16 cellular contexts compared by ENCODE assay signal in genomic region chr3:65665922-65666321, GRCh38.
DNase-seq lines count a peak whose midpoint lies in the region; ATAC-seq, FAIRE-seq and TF ChIP-seq lines count a peak whose summit lies in the region.
"Had no signal": no experiment of that assay in that cellular context is flagged by ENCODE, and none has a peak within 500 bp of the region (broad histone marks: within the 10 kb centered on the region; RNA-seq: fewer than 3 reads in every experiment).

No MANE protein-coding gene starts in this region.

- no peaks in the 10 kb centered on the region for H3K27me3 Mint-ChIP-seq in activated naive CD4-positive, alpha-beta T cell treated with anti-CD3 and anti-CD28 coated beads for 36 hours (ENCODE audit: low read depth)
- H3K27me3 Mint-ChIP-seq: IgD-negative memory B cell had no signal

- DNase-seq in IMR-90: no peak
- DNase-seq in astrocyte of the spinal cord (ENCODE audit: low read depth, low spot score): peak; percentile 36
- no peak for DNase-seq in keratinocyte (ENCODE audit: low read depth, low spot score)
- no peak for DNase-seq in activated naive CD4-positive, alpha-beta T cell treated with anti-CD3 and anti-CD28 coated beads for 36 hours
- DNase-seq in NCI-H1417 (lab: John Stamatoyannopoulos, UW): no peak
- DNase-seq in DMS53 (lab: John Stamatoyannopoulos, UW): no peak
- DNase-seq in iPS-NIHi11 (ENCODE audit: low spot score): no peak
- DNase-seq: CD8-positive, alpha-beta T cell; COR-L47; DMS153; DND-41; GF-D8 had no signal

- H3K9me3 ChIP-seq in IMR-90 (ENCODE audit: control insufficient read depth, insufficient read depth, low read length) (no peaks in the 10 kb centered on the region), keratinocyte (ENCODE audit: control insufficient read depth, low read depth, low read length) (no peaks in the 10 kb centered on the region)
- H3K9me3 ChIP-seq: A549 had no signal

- H3K9me3 Mint-ChIP-seq in activated naive CD4-positive, alpha-beta T cell treated with anti-CD3 and anti-CD28 coated beads for 36 hours: no peaks in the 10 kb centered on the region

- no peaks in the 10 kb centered on the region for H3K27me3 ChIP-seq in IMR-90 (ENCODE audit: control insufficient read depth, insufficient read depth, low read length)
- H3K27me3 ChIP-seq in keratinocyte (ENCODE audit: control insufficient read depth, extremely low read depth, insufficient read depth, low read length): no peaks in the 10 kb centered on the region

- H3K9ac ChIP-seq in IMR-90 (ENCODE audit: low read depth, low read length) (no peak overlapping the region), keratinocyte (ENCODE audit: control insufficient read depth, extremely low read depth, insufficient read depth, low read length) (no peak overlapping the region)

- no TSS peak for BruUV-seq in IMR-90 (replicated peaks; lab: Mats Ljungman, UMichigan)

- no peak overlapping the region for H3K27ac Mint-ChIP-seq in activated naive CD4-positive, alpha-beta T cell treated with anti-CD3 and anti-CD28 coated beads for 36 hours
- H3K27ac Mint-ChIP-seq: CD14-positive monocyte; CD8-positive, alpha-beta T cell; IgD-negative memory B cell had no signal

- H2BK15ac ChIP-seq in IMR-90 (ENCODE audit: low read depth, low read length): no peak overlapping the region

- no peak overlapping the region for H2AK5ac ChIP-seq in IMR-90 (ENCODE audit: low read depth, low read length)

- H3K4me1 Mint-ChIP-seq in activated naive CD4-positive, alpha-beta T cell treated with anti-CD3 and anti-CD28 coated beads for 36 hours (ENCODE audit: low read depth): no peaks in the 10 kb centered on the region
- H3K4me1 Mint-ChIP-seq: CD14-positive monocyte, IgD-negative memory B cell had no signal

- H2AFZ ChIP-seq in IMR-90 (replicated peaks; ENCODE audit: low read length, poor library complexity) (no peak overlapping the region), keratinocyte (ENCODE audit: control insufficient read depth, low read length) (no peak overlapping the region)

- TF ChIP-seq POLR2A in IMR-90 (IDR thresholded peaks at IDR 0.05; ENCODE audit: low read depth, low read length): no peak

- H3K79me2 ChIP-seq in keratinocyte (ENCODE audit: control insufficient read depth, insufficient read depth, low read length): no peaks in the 10 kb centered on the region

- H3K4me3 ChIP-seq in IMR-90 (ENCODE audit: insufficient read depth, low read depth, low read length) (no peak overlapping the region), astrocyte of the spinal cord (ENCODE audit: low read depth, low read length) (no peak overlapping the region), keratinocyte (ENCODE audit: control insufficient read depth in 2 of 3, extremely low read depth in 1 of 3, insufficient read depth in 2 of 3, low read depth in 1 of 3, low read length in 3 of 3) (no peak overlapping the region)
- H3K4me3 ChIP-seq: A549 had no signal

- TF ChIP-seq CTCF in IMR-90 (conservative IDR thresholded peaks at IDR 0.05; ENCODE audit: low read depth, low read length) (no peak), astrocyte of the spinal cord (IDR thresholded peaks at IDR 0.05; ENCODE audit: low read depth, low read length) (no peak), keratinocyte (optimal IDR thresholded peaks at IDR 0.05 in 1 of 3, IDR thresholded peaks at IDR 0.05 in 1 of 3, conservative IDR thresholded peaks at IDR 0.05 in 1 of 3; ENCODE audit: extremely low read depth in 1 of 3, insufficient read depth in 2 of 3, low read length in 3 of 3) (no peak)

- TF ChIP-seq RAD21 in IMR-90 (IDR thresholded peaks at IDR 0.05; ENCODE audit: low read length): no peak

- no peak overlapping the region for H2BK5ac ChIP-seq in IMR-90 (ENCODE audit: low read depth, low read length, poor library complexity, severe bottlenecking)

- H3K9me1 ChIP-seq in IMR-90 (ENCODE audit: insufficient read depth, low read length) (no peaks in the 10 kb centered on the region; the same call in 1 of the 2 replicates), keratinocyte (ENCODE audit: control insufficient read depth, extremely low read depth, insufficient read depth, low read length) (no peaks in the 10 kb centered on the region)

- dilution Hi-C loops in IMR-90 (cut with HindIII; ENCODE audit: low sequenced_read_pairs, unreplicated experiment) (no loop called here), keratinocyte (cut with MboI; ENCODE audit: extremely low pct_ligation_motif_present, low sequenced_read_pairs) (no loop called here)

- ATAC-seq in IMR-90 (ENCODE audit: low read depth): no peak
- ATAC-seq: A549; CD8-positive, alpha-beta T cell; HCT116 had no signal

- no peak overlapping the region for H3K56ac ChIP-seq in IMR-90 (ENCODE audit: extremely low read depth, insufficient read depth, low read length)

- H3K14ac ChIP-seq in IMR-90 (replicated peaks; ENCODE audit: low read depth, low read length): 0 out of 2 replicates have a peak overlapping the region, but pooled peaks have one; percentile 28

- in situ Hi-C loops in IMR-90 (cut with MboI; ENCODE audit: low sequenced_read_pairs) (no loop called here), astrocyte of the spinal cord (cut with HindIII; ENCODE audit: low sequenced_read_pairs) (no loop called here)

- no peak overlapping the region for H3K23ac ChIP-seq in IMR-90 (ENCODE audit: low read depth, low read length)

- POLR2A ChIA-PET in IMR-90 (lab: Charles Lee; ENCODE audit: unreplicated experiment): no interaction called here

- no peaks in the 10 kb centered on the region for H4K20me1 ChIP-seq in IMR-90 (ENCODE audit: insufficient read depth, low read length)
- H4K20me1 ChIP-seq in keratinocyte (ENCODE audit: control insufficient read depth, extremely low read depth, insufficient read depth, low read length): no peaks in the 10 kb centered on the region

- H3K36me3 Mint-ChIP-seq in activated naive CD4-positive, alpha-beta T cell treated with anti-CD3 and anti-CD28 coated beads for 36 hours (ENCODE audit: low read depth): no peaks in the 10 kb centered on the region
- H3K36me3 Mint-ChIP-seq: CD14-positive monocyte; CD8-positive, alpha-beta T cell; IgD-negative memory B cell had no signal

- H3K18ac ChIP-seq in IMR-90 (ENCODE audit: low read depth, low read length): no peak overlapping the region

- no peak overlapping the region for H4K8ac ChIP-seq in IMR-90 (ENCODE audit: low read depth in 2 of 2, low read length in 2 of 2)

- no peak overlapping the region for H3K4me3 Mint-ChIP-seq in activated naive CD4-positive, alpha-beta T cell treated with anti-CD3 and anti-CD28 coated beads for 36 hours
- H3K4me3 Mint-ChIP-seq: CD14-positive monocyte; CD8-positive, alpha-beta T cell; IgD-negative memory B cell had no signal

- H3K79me1 ChIP-seq in IMR-90 (ENCODE audit: low read depth in 1 of 2, low read length in 2 of 2): peaks cover 16 to 29% of the 10 kb centered on the region in 2 experiments

- H3K4me1 ChIP-seq in IMR-90 (ENCODE audit: control insufficient read depth, insufficient read depth, low read length) (peaks cover 5% of the 10 kb centered on the region), keratinocyte (ENCODE audit: control insufficient read depth, extremely low read depth, insufficient read depth, low read length) (peaks cover 22% of the 10 kb centered on the region)
- H3K4me1 ChIP-seq: A549 had no signal

- H2BK20ac ChIP-seq in IMR-90 (ENCODE audit: low read depth, low read length): no peak overlapping the region

- WGBS in IMR-90 (ENCODE audit: extremely low coverage in 2 of 2, insufficient read length in 1 of 2), 2 experiments: no CpG with 5 or more reads among the region's 2 CpGs

- H4K91ac ChIP-seq in IMR-90 (ENCODE audit: insufficient read depth, low read depth, low read length): no peak overlapping the region

- H3K4ac ChIP-seq in IMR-90 (ENCODE audit: low read depth, low read length): no peak overlapping the region

- CTCF ChIA-PET in IMR-90 (lab: Yijun Ruan, JAX): no interaction called here
- CTCF ChIA-PET in activated naive CD4-positive, alpha-beta T cell treated with anti-CD3 and anti-CD28 coated beads for 36 hours (lab: Charles Lee): no interaction called here

- H3K4me2 ChIP-seq in IMR-90 (ENCODE audit: low read depth, low read length) (no peak overlapping the region), keratinocyte (ENCODE audit: control insufficient read depth, extremely low read depth, insufficient read depth, low read depth, low read length) (peak overlapping the region; percentile 17)
- H3K4me2 ChIP-seq: A549 had no signal

- intact Hi-C loops in IMR-90 (cut with micrococcal nuclease): no loop called here
- intact Hi-C loops in activated naive CD4-positive, alpha-beta T cell treated with anti-CD3 and anti-CD28 coated beads for 36 hours (cut with micrococcal nuclease): no loop called here

- H2BK120ac ChIP-seq in IMR-90 (ENCODE audit: low read depth, low read length): no peak overlapping the region

- FAIRE-seq in keratinocyte (lab: Jason Lieb, UNC): no peak
- FAIRE-seq: A549 had no signal

- no peak overlapping the region for H2AK9ac ChIP-seq in IMR-90 (replicated peaks; ENCODE audit: low read depth, low read length, poor library complexity)

- H3K27ac ChIP-seq in IMR-90 (ENCODE audit: insufficient read depth, low read length): no peak overlapping the region
- H3K27ac ChIP-seq in keratinocyte (ENCODE audit: control insufficient read depth, insufficient read depth, low read length): no peak overlapping the region
- H3K27ac ChIP-seq: A549 had no signal

- H4K5ac ChIP-seq in IMR-90 (ENCODE audit: low read depth, low read length): no peak overlapping the region

- H3K36me3 ChIP-seq in IMR-90 (ENCODE audit: control insufficient read depth, insufficient read depth, low read length) (no peaks in the 10 kb centered on the region), keratinocyte (ENCODE audit: control insufficient read depth in 2 of 2, extremely low read depth in 1 of 2, insufficient read depth in 2 of 2, low read length in 2 of 2) (no peaks in the 10 kb centered on the region)

TF ChIP-seq in IMR-90, 13 proteins besides CTCF, POLR2A, EP300 and RAD21 (continues in another document):
- TF ChIP-seq FOS (IDR thresholded peaks at IDR 0.05; ENCODE audit: low read depth, low read length) (no peak), RFX5 (IDR thresholded peaks at IDR 0.05; ENCODE audit: low read depth, low read length) (no peak), RCOR1 (IDR thresholded peaks at IDR 0.05; ENCODE audit: insufficient replicate concordance, low read length) (no peak), MXI1 (IDR thresholded peaks at IDR 0.05; ENCODE audit: borderline replicate concordance, low read depth, low read length) (no peak), USF2 (IDR thresholded peaks at IDR 0.05; ENCODE audit: low read depth, low read length) (no peak)
